ENCODE assay signal across 33 cellular contexts in genomic region chr1:232291681-232292080, GRCh38.
DNase-seq lines count a peak whose midpoint lies in the region; ATAC-seq, FAIRE-seq and TF ChIP-seq lines count a peak whose summit lies in the region.
"Had no signal": no experiment of that assay in that cellular context is flagged by ENCODE, and none has a peak within 500 bp of the region (broad histone marks: within the 10 kb centered on the region; RNA-seq: fewer than 3 reads in every experiment).

No MANE protein-coding gene starts in this region.

- no peak overlapping the region for H3K14ac ChIP-seq in H9 (ENCODE audit: insufficient read depth, low read length)

- CTCF ChIA-PET in CD4-positive, alpha-beta T cell (lab: Charles Lee), result no interaction called here

- no peaks in the 10 kb centered on the region for H3K9me3 Mint-ChIP-seq in H9
- no peaks in the 10 kb centered on the region for H3K9me3 Mint-ChIP-seq in CD4-positive, alpha-beta T cell
- H3K9me3 Mint-ChIP-seq: activated naive CD4-positive, alpha-beta T cell treated with anti-CD3 and anti-CD28 coated beads for 36 hours; CD8-positive, alpha-beta memory T cell; T-helper 1 cell treated with Interleukin-12 subunit alpha and Interleukin-12 subunit beta and Interleukin-4 antibody, amounts not matched to agents 30 μg/mL and 1 μg/mL, for 36 hours had no signal

- no peak overlapping the region for H3K56ac ChIP-seq in H9 (ENCODE audit: insufficient read length, low read depth, low read length)

- TF ChIP-seq CTCF in D721Med (IDR thresholded peaks at IDR 0.05; ENCODE audit: insufficient read depth, missing control alignments) (no peak), bronchial epithelial cell (IDR thresholded peaks at IDR 0.05; ENCODE audit: insufficient read depth, low read length, severe bottlenecking) (no peak), fibroblast of pulmonary artery (IDR thresholded peaks at IDR 0.05; ENCODE audit: low read length, missing control alignments) (no peak), upper lobe of right lung (IDR thresholded peaks at IDR 0.05) (no peak), H9 (conservative IDR thresholded peaks at IDR 0.05) (no peak)
- TF ChIP-seq CTCF in CD4-positive, alpha-beta T cell (IDR thresholded peaks at IDR 0.05), result no peak

- no peak overlapping the region for H4K91ac ChIP-seq in H9 (ENCODE audit: insufficient read length, low read depth, low read length)

- no peak overlapping the region for H4K8ac ChIP-seq in H9 (replicated peaks; ENCODE audit: insufficient read length, low read depth, low read length)

- H2BK20ac ChIP-seq in H9 (ENCODE audit: low read depth, low read length, poor library complexity, severe bottlenecking), result no peak overlapping the region

- no peak overlapping the region for H2BK12ac ChIP-seq in H9 (ENCODE audit: insufficient read length, low read depth, low read length)

- H2AK5ac ChIP-seq in H9 (ENCODE audit: insufficient read length, low read length), result no peak overlapping the region

- peaks cover 6% of the 10 kb centered on the region for H3K4me1 ChIP-seq in upper lobe of right lung
- no peaks in the 10 kb centered on the region for H3K4me1 ChIP-seq in H9 (ENCODE audit: insufficient read depth, low read length)
- H3K4me1 ChIP-seq: body of pancreas had no signal

- no peak overlapping the region for H3K4me2 ChIP-seq in H9 (ENCODE audit: insufficient read depth, insufficient read length, low read length)
- H3K4me2 ChIP-seq: KMS-11 had no signal

- no peak for DNase-seq in D721Med (ENCODE audit: insufficient read length, low spot score)
- peak; percentile 24 for DNase-seq in bronchial epithelial cell (ENCODE audit: low read depth)
- DNase-seq in fibroblast of pulmonary artery (ENCODE audit: low read depth), result peak; percentile 76
- peak; percentile 13 for DNase-seq in pulmonary artery endothelial cell (ENCODE audit: low read depth, low spot score)
- no peak for DNase-seq in upper lobe of right lung
- DNase-seq in H9, result no peak
- no peak for DNase-seq in CD4-positive, alpha-beta T cell
- DNase-seq: ACHN; activated CD4-positive, alpha-beta T cell treated with anti-CD3 and anti-CD28 coated beads, Interleukin-2, amount 50 U/mL, for 48 hours; activated naive CD4-positive, alpha-beta T cell treated with anti-CD3 and anti-CD28 coated beads for 36 hours; body of pancreas; CD8-positive, alpha-beta memory T cell; lower lobe of right lung; NCI-H1436; NCI-H2081; NCI-H226; NCI-H526 treated with DMSO at 0.1 percent for 48 hours; NK-92 treated with Interleukin-12 subunit alpha and Interleukin-12 subunit beta, amount 100 ng/mL, for 24 hours; ovary; retina; stimulated activated CD4-positive, alpha-beta T cell treated with anti-CD3 and anti-CD28 coated beads, Interleukin-12 subunit alpha, Interleukin-12 subunit beta, amount 100 ng/mL, for 4 hours; stimulated activated CD4-positive, alpha-beta T cell treated with anti-CD3 and anti-CD28 coated beads, Interleukin-4, amount 100 ng/mL, for 1 hour had no signal

- H3K4me1 Mint-ChIP-seq in H9, result 0 out of 4 replicates have a peak, but pooled peaks cover 0 to 4% of the 10 kb centered on the region in 2 experiments
- H3K4me1 Mint-ChIP-seq in CD4-positive, alpha-beta T cell (ENCODE audit: low read depth), result peaks cover 8% of the 10 kb centered on the region
- H3K4me1 Mint-ChIP-seq: B cell had no signal

- no peak overlapping the region for H3T11ph ChIP-seq in H9 (ENCODE audit: low read length)

- H3K27ac ChIP-seq in upper lobe of right lung, result no peak overlapping the region
- no peak overlapping the region for H3K27ac ChIP-seq in H9 (ENCODE audit: insufficient read length, low read depth, low read length)
- H3K27ac ChIP-seq in CD4-positive, alpha-beta T cell (ENCODE audit: low read depth, low read length), result no peak overlapping the region
- H3K27ac ChIP-seq: body of pancreas, KMS-11, lower lobe of right lung, ovary, tibial artery had no signal

- H3K27me3 ChIP-seq in bronchial epithelial cell (ENCODE audit: control insufficient read depth, insufficient read depth, low read length), result no peaks in the 10 kb centered on the region
- no peaks in the 10 kb centered on the region for H3K27me3 ChIP-seq in upper lobe of right lung
- no peaks in the 10 kb centered on the region for H3K27me3 ChIP-seq in H9 (ENCODE audit: insufficient read depth, low read length)
- no peaks in the 10 kb centered on the region for H3K27me3 ChIP-seq in CD4-positive, alpha-beta T cell (ENCODE audit: control insufficient read depth, insufficient read depth, low read length)
- H3K27me3 ChIP-seq: body of pancreas, heart right ventricle, ovary, tibial artery had no signal

- FAIRE-seq in D721Med (lab: Jason Lieb, UNC) (peak; percentile 55), bronchial epithelial cell (lab: Jason Lieb, UNC) (no peak)
- FAIRE-seq: GM12891, H54, TTC549 had no signal

- H2BK15ac ChIP-seq in H9 (ENCODE audit: low read depth, low read length), result no peak overlapping the region

- no peak overlapping the region for H4K5ac ChIP-seq in H9 (ENCODE audit: insufficient read length, low read depth, low read length)

- intact Hi-C loops in upper lobe of right lung (cut with DNase I), result no loop called here
- intact Hi-C loops in CD4-positive, alpha-beta T cell (cut with DNase I, micrococcal nuclease), result no loop called here

- no peaks in the 10 kb centered on the region for H3K79me2 ChIP-seq in H9 (ENCODE audit: insufficient read depth, low read length)

- no peak overlapping the region for H3K18ac ChIP-seq in H9 (ENCODE audit: insufficient read length, low read depth, low read length)

- H3K9ac ChIP-seq in H9 (ENCODE audit: extremely low read depth, insufficient read length, low read length), result no peak overlapping the region
- H3K9ac ChIP-seq: KMS-11 had no signal

- H2BK5ac ChIP-seq in H9 (ENCODE audit: insufficient read length, low read length), result no peak overlapping the region

- no peak overlapping the region for H3K4me3 Mint-ChIP-seq in H9
- no peak overlapping the region for H3K4me3 Mint-ChIP-seq in CD4-positive, alpha-beta T cell
- H3K4me3 Mint-ChIP-seq: activated naive CD4-positive, alpha-beta T cell treated with anti-CD3 and anti-CD28 coated beads for 36 hours; B cell; CD8-positive, alpha-beta memory T cell; T-helper 1 cell treated with Interleukin-12 subunit alpha and Interleukin-12 subunit beta and Interleukin-4 antibody, amounts not matched to agents 30 μg/mL and 1 μg/mL, for 36 hours had no signal

- POLR2A ChIA-PET in CD4-positive, alpha-beta T cell (lab: Charles Lee), result no interaction called here

- ATAC-seq in upper lobe of right lung, result no peak
- no peak for ATAC-seq in HG02610 (IDR thresholded peaks at IDR 0.05; ENCODE audit: unreplicated experiment)
- ATAC-seq in CD4-positive, alpha-beta T cell (ENCODE audit: poor library complexity), result no peak
- ATAC-seq: activated CD4-positive, CD25-positive, alpha-beta regulatory T cell treated with anti-CD3 and anti-CD28 coated beads, Interleukin-2, amount 50 U/mL, for 24 hours; body of pancreas; lower lobe of right lung; SK-N-SH treated with all-trans-retinoic acid at 6 μM for 48 hours had no signal

- no peaks in the 10 kb centered on the region for H4K20me1 ChIP-seq in H9 (ENCODE audit: control insufficient read depth, insufficient read depth, insufficient read length)

- WGBS in H9 (ENCODE audit: extremely low coverage, insufficient read length, low lambda C conversion rate), result no CpG with 5 or more reads among the region's 1 CpG

- H3K9me3 ChIP-seq in upper lobe of right lung (no peaks in the 10 kb centered on the region), H9 (ENCODE audit: control insufficient read depth, low read depth, low read length) (no peaks in the 10 kb centered on the region)
- H3K9me3 ChIP-seq in CD4-positive, alpha-beta T cell (ENCODE audit: control insufficient read depth, low read length), result no peaks in the 10 kb centered on the region
- H3K9me3 ChIP-seq: body of pancreas, heart right ventricle, lower lobe of right lung, ovary, tibial artery had no signal

- H2AFZ ChIP-seq in H9 (ENCODE audit: low read length), result no peak overlapping the region

- H3K23me2 ChIP-seq in H9 (ENCODE audit: insufficient read length, low read depth, low read length, poor library complexity, severe bottlenecking), result no peaks in the 10 kb centered on the region

- no peaks in the 10 kb centered on the region for H3K36me3 Mint-ChIP-seq in H9 (ENCODE audit: insufficient read depth in 1 of 3, low read depth in 3 of 3)
- H3K36me3 Mint-ChIP-seq in CD4-positive, alpha-beta T cell (ENCODE audit: low read depth), result no peaks in the 10 kb centered on the region
- H3K36me3 Mint-ChIP-seq: CD8-positive, alpha-beta memory T cell had no signal

- no peaks in the 10 kb centered on the region for H3K36me3 ChIP-seq in bronchial epithelial cell (ENCODE audit: control insufficient read depth, insufficient read depth, low read length)
- no peaks in the 10 kb centered on the region for H3K36me3 ChIP-seq in upper lobe of right lung
- H3K36me3 ChIP-seq: heart right ventricle, lower lobe of right lung, ovary, tibial artery had no signal

- no peak overlapping the region for H3K4ac ChIP-seq in H9 (ENCODE audit: low read depth, low read length)

- peaks cover 2% of the 10 kb centered on the region; the same call in 1 of the 2 replicates for H3K27me3 Mint-ChIP-seq in H9 (ENCODE audit: low read depth)
- H3K27me3 Mint-ChIP-seq in CD4-positive, alpha-beta T cell, result peaks cover 5% of the 10 kb centered on the region
- H3K27me3 Mint-ChIP-seq: B cell had no signal

- no peak overlapping the region for H3K4me3 ChIP-seq in bronchial epithelial cell (ENCODE audit: low read depth, low read length)
- no peak overlapping the region for H3K4me3 ChIP-seq in fibroblast of pulmonary artery (replicated peaks; ENCODE audit: low read depth, low read length)
- H3K4me3 ChIP-seq in upper lobe of right lung, result no peak overlapping the region
- H3K4me3 ChIP-seq: body of pancreas, heart right ventricle, lower lobe of right lung, ovary, tibial artery had no signal

- H2BK120ac ChIP-seq in H9 (ENCODE audit: low read depth, low read length, poor library complexity, severe bottlenecking), result no peak overlapping the region

- no peak overlapping the region for H3K23ac ChIP-seq in H9 (ENCODE audit: insufficient read length, low read depth, low read length)

- H3K79me1 ChIP-seq in H9 (ENCODE audit: insufficient read depth, low read depth, low read length, poor library complexity, severe bottlenecking), result no peaks in the 10 kb centered on the region

- H3K27ac Mint-ChIP-seq in H9, result no peak overlapping the region
- H3K27ac Mint-ChIP-seq in CD4-positive, alpha-beta T cell, result no peak overlapping the region
- H3K27ac Mint-ChIP-seq: activated naive CD4-positive, alpha-beta T cell treated with anti-CD3 and anti-CD28 coated beads for 36 hours; B cell; CD8-positive, alpha-beta memory T cell; T-helper 1 cell treated with Interleukin-12 subunit alpha and Interleukin-12 subunit beta and Interleukin-4 antibody, amounts not matched to agents 30 μg/mL and 1 μg/mL, for 36 hours had no signal

Comparison
In these comparisons a context has a peak if more than half of its experiments do, and no peak if none do; other contexts are left out.
1. DNase-seq: peak in bronchial epithelial cell (single experiment), fibroblast of pulmonary artery (single experiment) and pulmonary artery endothelial cell (single experiment); none in D721Med (single experiment), upper lobe of right lung (single experiment), H9 (single experiment) and CD4-positive, alpha-beta T cell (0 of 10).